Comparison of ENCODE assay signal across 14 cellular contexts in genomic region chr17:52986056-52986662, GRCh38.
"Had no signal": no experiment of that assay in that cellular context is flagged by ENCODE, and none has a peak within 500 bp of the region (broad histone marks: within the 10 kb centered on the region; RNA-seq: fewer than 3 reads in every experiment).

No MANE protein-coding gene starts in this region.

- H3K9me3 ChIP-seq: breast epithelium, suprapubic skin had no signal

- H3K4me3 ChIP-seq: breast epithelium, suprapubic skin had no signal

- H3K27me3 ChIP-seq: breast epithelium, foreskin keratinocyte, suprapubic skin had no signal

- DNase-seq: activated CD4-positive, alpha-beta memory T cell treated with anti-CD3 and anti-CD28 coated beads for 36 hours; activated CD4-positive, alpha-beta T cell treated with anti-CD3 and anti-CD28 coated beads for 1 hour; activated gamma-delta T cell; activated T-cell treated with anti-CD3 and anti-CD28 coated beads, Interleukin-2, amount 50 U/mL, for 48 hours; amygdala; foreskin keratinocyte; head of caudate nucleus; kidney; mammary epithelial cell; natural killer cell; stimulated activated CD4-positive, alpha-beta T cell treated with anti-CD3 and anti-CD28 coated beads, Interleukin-2, amount 100 ng/mL, for 48 hours; stimulated activated naive CD4-positive, alpha-beta T cell treated with Interleukin-2 at 50 U/mL for 16 hours had no signal

- H3K27ac ChIP-seq: breast epithelium, foreskin keratinocyte, suprapubic skin had no signal

- H3K36me3 ChIP-seq: breast epithelium, suprapubic skin had no signal

- H3K4me1 ChIP-seq: breast epithelium, foreskin keratinocyte, suprapubic skin had no signal

- ATAC-seq: foreskin keratinocyte, natural killer cell had no signal
